2 cellular contexts compared by ENCODE assay signal in genomic region chr5:151240891-151241290, GRCh38.
TF ChIP-seq lines count a peak whose summit lies in the region.

No MANE protein-coding gene starts in this region.

TF ChIP-seq in GM12891, 5 proteins besides CTCF, POLR2A, EP300 and RAD21 (continued from another document):
- TF ChIP-seq POU2F2 (IDR thresholded peaks at IDR 0.05; ENCODE audit: low read depth, low read length), result 0 out of 2 replicates have a peak, but pooled peaks have one; percentile 35
- TF ChIP-seq TAF1 (IDR thresholded peaks at IDR 0.05; ENCODE audit: low read depth, low read length), result no peak
- no peak for TF ChIP-seq SPI1 (IDR thresholded peaks at IDR 0.05; ENCODE audit: low read depth, low read length)
- no peak for TF ChIP-seq PAX5 (IDR thresholded peaks at IDR 0.05; ENCODE audit: insufficient read depth, low read length, severe bottlenecking)

TF ChIP-seq in GM23338, 12 proteins besides CTCF, POLR2A, EP300 and RAD21:
- TF ChIP-seq EZH2phosphoT487 (IDR thresholded peaks at IDR 0.05; ENCODE audit: unreplicated experiment), result no peak
- no peak for TF ChIP-seq STAT1 (IDR thresholded peaks at IDR 0.05; ENCODE audit: unreplicated experiment)
- no peak for TF ChIP-seq JUNB (IDR thresholded peaks at IDR 0.05; ENCODE audit: unreplicated experiment)
- no peak for TF ChIP-seq CREB1 (CRISPR knock-in tag; IDR thresholded peaks at IDR 0.05; ENCODE audit: low read depth)
- no peak for TF ChIP-seq EZH2 (IDR thresholded peaks at IDR 0.05; ENCODE audit: low read depth, unreplicated experiment)
- TF ChIP-seq NANOG (IDR thresholded peaks at IDR 0.05; ENCODE audit: borderline replicate concordance), result no peak
- no peak for TF ChIP-seq ZNF331 (CRISPR knock-in tag; IDR thresholded peaks at IDR 0.05; ENCODE audit: low read depth)
- TF ChIP-seq REST (IDR thresholded peaks at IDR 0.05; ENCODE audit: unreplicated experiment), result no peak
- TF ChIP-seq POLR2AphosphoS5 (IDR thresholded peaks at IDR 0.05; ENCODE audit: low read depth), result no peak
- TF ChIP-seq ETS1 (IDR thresholded peaks at IDR 0.05), result no peak
- no peak for TF ChIP-seq ZNF114 (CRISPR knock-in tag; IDR thresholded peaks at IDR 0.05)
- no peak for TF ChIP-seq ZNF462 (CRISPR knock-in tag; IDR thresholded peaks at IDR 0.05)
